ENCODE assay signal across 17 cellular contexts in the genomic region with DNA sequence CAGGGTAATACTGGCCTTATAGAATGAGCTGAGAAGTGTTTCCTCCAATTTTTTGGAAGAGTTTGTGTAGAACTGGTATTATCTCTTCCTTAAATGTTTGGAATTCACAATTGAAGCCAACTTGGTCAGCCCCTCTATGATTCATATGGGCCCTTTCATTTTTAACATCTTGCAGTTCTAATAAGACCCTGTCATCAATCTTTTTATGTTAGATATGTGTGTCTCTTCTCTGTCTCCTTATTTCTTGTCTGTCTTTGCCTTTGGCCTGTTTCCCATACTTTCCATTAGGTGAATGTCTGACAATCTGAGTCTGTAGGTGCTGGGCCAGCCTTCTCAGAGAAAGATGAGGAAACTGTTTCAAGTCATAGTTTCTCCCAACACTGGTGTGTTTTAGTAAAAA.
"Had no signal": no experiment of that assay in that cellular context is flagged by ENCODE, and none has a peak within 500 bp of the region (broad histone marks: within the 10 kb centered on the region; RNA-seq: fewer than 3 reads in every experiment).

No MANE protein-coding gene starts in this region.

- H3K36me3 Mint-ChIP-seq: memory B cell; naive thymus-derived CD4-positive, alpha-beta T cell; stimulated activated naive B cell treated with anti-CD40 and anti-IgM and Interleukin-4, amounts not matched to agents 10 μg/mL and 1 μg/mL and 100 μg/mL, for 72 hours had no signal

- H3K27me3 Mint-ChIP-seq: naive thymus-derived CD4-positive, alpha-beta T cell had no signal

- DNase-seq: activated CD4-positive, alpha-beta T cell treated with anti-CD3 and anti-CD28 coated beads for 1 hour; activated CD4-positive, alpha-beta T cell treated with anti-CD3 and anti-CD28 coated beads, Interleukin-2, amount 50 U/mL, for 48 hours; activated naive CD4-positive, alpha-beta T cell treated with anti-CD3 and anti-CD28 coated beads, Interleukin-2, amount 50 U/mL, for 16 hours; colonic mucosa; foreskin fibroblast; hippocampal formation; kidney glomerular epithelial cell; left ventricle myocardium superior; mucosa of descending colon; naive thymus-derived CD4-positive, alpha-beta T cell; stimulated activated CD4-positive, alpha-beta T cell treated with anti-CD3 and anti-CD28 coated beads, Interleukin-2, amount 100 ng/mL, for 48 hours; stimulated activated naive B cell treated with anti-CD40 and anti-IgM and Interleukin-4, amounts not matched to agents 10 μg/mL and 1 μg/mL and 100 μg/mL, for 72 hours; thyroid gland had no signal

- H3K9me3 Mint-ChIP-seq: memory B cell; stimulated activated naive B cell treated with anti-CD40 and anti-IgM and Interleukin-4, amounts not matched to agents 10 μg/mL and 1 μg/mL and 100 μg/mL, for 72 hours had no signal

- H3K9me3 ChIP-seq: colonic mucosa, mucosa of descending colon, thyroid gland, vagina had no signal

- H3K9ac ChIP-seq: parathyroid adenoma had no signal

- H2AFZ ChIP-seq: parathyroid adenoma had no signal

- H3K27me3 ChIP-seq: colonic mucosa, thyroid gland, vagina had no signal

- H3K4me3 ChIP-seq: colonic mucosa, mucosa of descending colon, thyroid gland, vagina had no signal

- H3K4me1 ChIP-seq: colonic mucosa, vagina had no signal

- H3K36me3 ChIP-seq: colonic mucosa, thyroid gland, vagina had no signal

- H3K4me3 Mint-ChIP-seq: naive thymus-derived CD4-positive, alpha-beta T cell; stimulated activated naive B cell treated with anti-CD40 and anti-IgM and Interleukin-4, amounts not matched to agents 10 μg/mL and 1 μg/mL and 100 μg/mL, for 72 hours had no signal

- H3K27ac ChIP-seq: colonic mucosa, parathyroid adenoma, thyroid gland, vagina had no signal

- ATAC-seq: esophagus mucosa; left ventricle myocardium superior; mucosa of descending colon; naive thymus-derived CD4-positive, alpha-beta T cell; stimulated activated naive B cell treated with anti-CD40 and anti-IgM and Interleukin-4, amounts not matched to agents 10 μg/mL and 1 μg/mL and 100 μg/mL, for 72 hours had no signal

- H3K27ac Mint-ChIP-seq: memory B cell; naive thymus-derived CD4-positive, alpha-beta T cell; stimulated activated naive B cell treated with anti-CD40 and anti-IgM and Interleukin-4, amounts not matched to agents 10 μg/mL and 1 μg/mL and 100 μg/mL, for 72 hours had no signal

- H3K79me2 ChIP-seq: parathyroid adenoma had no signal
